Comparison of ENCODE assay signal across 9 cellular contexts in genomic region chr15:75673426-75674247, GRCh38. TPM values are rescaled to one million over a fixed set of nuclear protein-coding genes. Genes with fewer than 3 reads are reported as not detected.
A peak's percentile ranks its signal among the peaks of the same experiment; 100 is the strongest.
DNase-seq lines count a peak whose midpoint lies in the region; ATAC-seq lines count a peak whose summit lies in the region.
"Had no signal": no experiment of that assay in that cellular context is flagged by ENCODE, and none has a peak within 500 bp of the region (broad histone marks: within the 10 kb centered on the region; RNA-seq: fewer than 3 reads in every experiment).

No MANE protein-coding gene starts in this region.

- peaks cover 3% of the 10 kb centered on the region for H3K36me3 Mint-ChIP-seq in effector memory CD8-positive, alpha-beta T cell (ENCODE audit: insufficient read depth)
- no peaks in the 10 kb centered on the region for H3K36me3 Mint-ChIP-seq in activated naive CD4-positive, alpha-beta T cell treated with anti-CD3 and anti-CD28 coated beads, Interleukin-2, amount 10 ng/mL, durations not matched to agents 7 days and 5 days

- no peaks in the 10 kb centered on the region for H3K9me3 Mint-ChIP-seq in effector memory CD8-positive, alpha-beta T cell
- no peaks in the 10 kb centered on the region for H3K9me3 Mint-ChIP-seq in activated naive CD4-positive, alpha-beta T cell treated with anti-CD3 and anti-CD28 coated beads, Interleukin-2, amount 10 ng/mL, durations not matched to agents 7 days and 5 days

- 44% methylated on average over 10 of the region's 10 CpGs for WGBS in right cardiac atrium

- peaks cover 26% of the 10 kb centered on the region for H3K4me1 ChIP-seq in right cardiac atrium (ENCODE audit: control insufficient read depth, insufficient read depth, low read length)

- in situ Hi-C loops in G401 (cut with HindIII; ENCODE audit: low sequenced_read_pairs) = no loop called here

- H3K27ac ChIP-seq in right cardiac atrium (ENCODE audit: low read length) = peak overlapping the region; percentile 54

- no peak overlapping the region for H3K27ac Mint-ChIP-seq in effector memory CD8-positive, alpha-beta T cell
- no peak overlapping the region for H3K27ac Mint-ChIP-seq in activated naive CD4-positive, alpha-beta T cell treated with anti-CD3 and anti-CD28 coated beads, Interleukin-2, amount 10 ng/mL, durations not matched to agents 7 days and 5 days

- no peaks in the 10 kb centered on the region for H3K9me3 ChIP-seq in right cardiac atrium (ENCODE audit: control insufficient read depth, low read length)

- H3K4me3 ChIP-seq in right cardiac atrium (ENCODE audit: low read length) = no peak overlapping the region
- no peak overlapping the region for H3K4me3 ChIP-seq in skeletal muscle cell (ENCODE audit: low read depth, low read length)

- no peaks in the 10 kb centered on the region for H3K4me1 Mint-ChIP-seq in effector memory CD8-positive, alpha-beta T cell (ENCODE audit: low read depth in 2 of 2)
- no peaks in the 10 kb centered on the region for H3K4me1 Mint-ChIP-seq in activated naive CD4-positive, alpha-beta T cell treated with anti-CD3 and anti-CD28 coated beads, Interleukin-2, amount 10 ng/mL, durations not matched to agents 7 days and 5 days

- H3K27me3 Mint-ChIP-seq in effector memory CD8-positive, alpha-beta T cell = no peaks in the 10 kb centered on the region
- peaks cover 9% of the 10 kb centered on the region for H3K27me3 Mint-ChIP-seq in activated naive CD4-positive, alpha-beta T cell treated with anti-CD3 and anti-CD28 coated beads, Interleukin-2, amount 10 ng/mL, durations not matched to agents 7 days and 5 days

- intact Hi-C loops in right cardiac atrium (cut with DNase I) = no loop called here

- H3K4me3 Mint-ChIP-seq in effector memory CD8-positive, alpha-beta T cell = no peak overlapping the region
- H3K4me3 Mint-ChIP-seq in activated naive CD4-positive, alpha-beta T cell treated with anti-CD3 and anti-CD28 coated beads, Interleukin-2, amount 10 ng/mL, durations not matched to agents 7 days and 5 days = no peak overlapping the region

- ATAC-seq in right cardiac atrium = peak; percentile 79 to 85
- no peak for ATAC-seq in effector memory CD8-positive, alpha-beta T cell (replicated peaks)

- no peaks in the 10 kb centered on the region for H3K27me3 ChIP-seq in right cardiac atrium (ENCODE audit: control insufficient read depth, insufficient read depth)

- DNase-seq in G401 (ENCODE audit: low spot score) (peak; percentile 34), amniotic stem cell (lab: John Stamatoyannopoulos, UW) (peak; percentile 45), right cardiac atrium (peak; percentile 93 to 95 (median 94)), skeletal muscle cell (ENCODE audit: low read depth) (peak; percentile 63), cerebellum (ENCODE audit: low spot score) (no peak), amygdala (lab: John Stamatoyannopoulos, UW) (no peak)
- DNase-seq in effector memory CD8-positive, alpha-beta T cell = no peak
- DNase-seq in activated naive CD4-positive, alpha-beta T cell treated with anti-CD3 and anti-CD28 coated beads, Interleukin-2, amount 10 ng/mL, durations not matched to agents 7 days and 5 days = no peak
- DNase-seq: activated CD4-positive, alpha-beta T cell treated with anti-CD3 and anti-CD28 coated beads for 4 hours had no signal

- CTCF ChIA-PET in activated naive CD4-positive, alpha-beta T cell treated with anti-CD3 and anti-CD28 coated beads, Interleukin-2, amount 10 ng/mL, durations not matched to agents 7 days and 5 days (lab: Charles Lee) = no interaction called here

RNA-seq across cellular contexts. Expression of gene SNX33, which starts 25.9 kb away (rescaled TPM):
- total RNA-seq in G401 (2014; rRNA removed; shearing (Covaris generic)) = 13.9 and 15.1 TPM in 2 replicates
- total RNA-seq in right cardiac atrium (10 to 100 TPM; 14.6 to 18.4 (median 17.8) TPM), cerebellum (4.3 TPM)
- polyA plus RNA-seq in right cardiac atrium = 13.2 TPM

RNA-seq across cellular contexts. Expression of gene IMP3, which starts 33.6 kb away (rescaled TPM):
- 118 and 123 TPM in 2 replicates for total RNA-seq in G401 (2014; rRNA removed; shearing (Covaris generic))
- 10 to 100 TPM; 39.4 to 49.3 (median 46.8) TPM for total RNA-seq in right cardiac atrium
- polyA plus RNA-seq in right cardiac atrium = 48.1 TPM
- 26.3 TPM for total RNA-seq in cerebellum

RNA-seq across cellular contexts. Expression of gene CSPG4, which starts 39.0 kb away (rescaled TPM):
- 32.3 and 34.4 TPM in 2 replicates for total RNA-seq in G401 (2014; rRNA removed; shearing (Covaris generic))
- 10 to 100 TPM; 10.1 to 48.9 (median 16.2) TPM for total RNA-seq in right cardiac atrium
- 11.5 TPM for polyA plus RNA-seq in right cardiac atrium
- total RNA-seq in cerebellum = 9.6 TPM

RNA-seq across cellular contexts. Expression of gene SNUPN, which starts 48.1 kb away (rescaled TPM):
- total RNA-seq in G401 (2014; rRNA removed; shearing (Covaris generic)) = 19.3 and 37.4 TPM in 2 replicates
- total RNA-seq in right cardiac atrium (10 to 100 TPM; 15.3 to 19.8 (median 18.4) TPM), cerebellum (16.5 TPM)
- polyA plus RNA-seq in right cardiac atrium = 17.9 TPM

Comparison
In these comparisons a context has a peak if more than half of its experiments do, and no peak if none do; other contexts are left out.
1. DNase-seq: peak in G401 (single experiment), amniotic stem cell (single experiment), right cardiac atrium (3 of 3) and skeletal muscle cell (single experiment); none in effector memory CD8-positive, alpha-beta T cell (0 of 3), cerebellum (single experiment), amygdala (0 of 56) and activated naive CD4-positive, alpha-beta T cell treated with anti-CD3 and anti-CD28 coated beads, Interleukin-2, amount 10 ng/mL, durations not matched to agents 7 days and 5 days (single experiment).